Comparison of ENCODE assay signal across 11 cellular contexts in genomic region chr2:111919794-111920608, GRCh38. TPM values are rescaled to one million over a fixed set of nuclear protein-coding genes. Genes with fewer than 3 reads are reported as not detected.
A peak's percentile ranks its signal among the peaks of the same experiment; 100 is the strongest.
DNase-seq lines count a peak whose midpoint lies in the region; ATAC-seq and TF ChIP-seq lines count a peak whose summit lies in the region.
"Had no signal": no experiment of that assay in that cellular context is flagged by ENCODE, and none has a peak within 500 bp of the region (broad histone marks: within the 10 kb centered on the region; RNA-seq: fewer than 3 reads in every experiment).

No MANE protein-coding gene starts in this region.

- H3K9me3 Mint-ChIP-seq in activated T-cell treated with anti-CD3 and anti-CD28 coated beads, Interleukin-2, amount 50 U/mL, for 24 hours, result no peaks in the 10 kb centered on the region

- H3K27ac Mint-ChIP-seq in activated T-cell treated with anti-CD3 and anti-CD28 coated beads, Interleukin-2, amount 50 U/mL, for 24 hours, result no peak overlapping the region

- in situ Hi-C loops in Panc1 (cut with HindIII; ENCODE audit: low pct_unique_long_range_greater_than_20kb, low sequenced_read_pairs), result no loop called here

- intact Hi-C loops in Panc1 (cut with micrococcal nuclease; ENCODE audit: unreplicated experiment), result no loop called here

- no peaks in the 10 kb centered on the region for H3K36me3 ChIP-seq in Panc1 (ENCODE audit: control insufficient read depth, insufficient read depth, low read length)

- no peak overlapping the region for H3K4me3 ChIP-seq in Panc1 (ENCODE audit: low read depth in 2 of 2, low read length in 2 of 2)
- H3K4me3 ChIP-seq in fibroblast of mammary gland (ENCODE audit: control insufficient read depth, low read depth, low read length), result no peak overlapping the region

- TF ChIP-seq CTCF in 22Rv1 (IDR thresholded peaks at IDR 0.05), result 0 out of 2 replicates have a peak, but pooled peaks have one; percentile 1
- no peak for TF ChIP-seq CTCF in Panc1 (IDR thresholded peaks at IDR 0.05)
- TF ChIP-seq CTCF in fibroblast of mammary gland (conservative IDR thresholded peaks at IDR 0.05; ENCODE audit: control insufficient read depth, insufficient read depth, low read depth, low read length), result no peak

- POLR2A ChIA-PET in Panc1 (lab: Charles Lee), result interaction anchor here (0.7 kb wide), 1 partner anchor 228 kb away, joined by 5 read pairs; no protein-coding TSS in a partner anchor

- H3K36me3 Mint-ChIP-seq in activated T-cell treated with anti-CD3 and anti-CD28 coated beads, Interleukin-2, amount 50 U/mL, for 24 hours (ENCODE audit: low read depth), result no peaks in the 10 kb centered on the region

- no peak overlapping the region for H3K4me3 Mint-ChIP-seq in activated T-cell treated with anti-CD3 and anti-CD28 coated beads, Interleukin-2, amount 50 U/mL, for 24 hours

- TSS peak; percentile 46 for BruUV-seq in Panc1 (replicated peaks; lab: Mats Ljungman, UMichigan)

- H3K4me1 ChIP-seq in Panc1 (ENCODE audit: control insufficient read depth, insufficient read depth, low read length), result 0 out of 2 replicates have a peak, but pooled peaks cover 3% of the 10 kb centered on the region

- H3K27me3 Mint-ChIP-seq in activated T-cell treated with anti-CD3 and anti-CD28 coated beads, Interleukin-2, amount 50 U/mL, for 24 hours, result no peaks in the 10 kb centered on the region

- H3K4me1 Mint-ChIP-seq in activated T-cell treated with anti-CD3 and anti-CD28 coated beads, Interleukin-2, amount 50 U/mL, for 24 hours (ENCODE audit: low read depth), result peaks cover 3% of the 10 kb centered on the region

- no peak for ATAC-seq in Panc1
- ATAC-seq in HG02938 (IDR thresholded peaks at IDR 0.05; ENCODE audit: unreplicated experiment), result no peak
- no peak for ATAC-seq in HG02759 (IDR thresholded peaks at IDR 0.05; ENCODE audit: unreplicated experiment)

- H3K27me3 ChIP-seq in Panc1 (ENCODE audit: control insufficient read depth, insufficient read depth, low read length), result no peaks in the 10 kb centered on the region

- no peak for DNase-seq in Panc1 (ENCODE audit: low read depth, low spot score)
- peak; percentile 45 for DNase-seq in fibroblast of mammary gland (ENCODE audit: low read depth)
- peak; percentile 74 for DNase-seq in midbrain (lab: John Stamatoyannopoulos, UW)
- no peak for DNase-seq in NCI-H1417 treated with DMSO at 0.1 percent for 48 hours (lab: John Stamatoyannopoulos, UW)
- no peak for DNase-seq in activated T-cell treated with anti-CD3 and anti-CD28 coated beads, Interleukin-2, amount 50 U/mL, for 24 hours
- DNase-seq: activated CD4-positive, alpha-beta T cell treated with anti-CD3 and anti-CD28 coated beads for 4 hours; foreskin melanocyte had no signal

- CTCF ChIA-PET in Panc1 (lab: Charles Lee), result interaction anchor here (0.5 to 1.3 kb wide), 2 partner anchors 13 to 101 kb away, joined by 3 to 7 read pairs; no protein-coding TSS in a partner anchor

- H3K27ac ChIP-seq in 22Rv1 (peak overlapping the region; percentile 90), Panc1 (ENCODE audit: low read length) (no peak overlapping the region)
- H3K27ac ChIP-seq: KMS-11 had no signal

- no peaks in the 10 kb centered on the region for H3K9me3 ChIP-seq in Panc1 (ENCODE audit: control insufficient read depth, insufficient read depth, low read depth, low read length)

RNA-seq across cellular contexts. Expression of gene MERTK, which starts 21.6 kb away (rescaled TPM):
- 14.5 TPM for total RNA-seq in Panc1 (2021; ENCODE audit: unreplicated experiment)
- 7.4 TPM for polyA plus RNA-seq in Panc1 (2012; ENCODE audit: insufficient read length)

RNA-seq across cellular contexts. Expression of gene ANAPC1, which starts 36.0 kb away (rescaled TPM):
- total RNA-seq in Panc1 (2021; ENCODE audit: unreplicated experiment), result 75.1 TPM
- 31.7 TPM for polyA plus RNA-seq in Panc1 (2012; ENCODE audit: insufficient read length)

Comparison
In these comparisons a context has a peak if more than half of its experiments do, and no peak if none do; other contexts are left out.
1. DNase-seq: peak in fibroblast of mammary gland (single experiment) and midbrain (single experiment); none in Panc1 (single experiment), NCI-H1417 treated with DMSO at 0.1 percent for 48 hours (single experiment) and activated T-cell treated with anti-CD3 and anti-CD28 coated beads, Interleukin-2, amount 50 U/mL, for 24 hours (single experiment).